34 cellular contexts compared by ENCODE assay signal in genomic region chr3:131194816-131195215, GRCh38.
"Had no signal": no experiment of that assay in that cellular context is flagged by ENCODE, and none has a peak within 500 bp of the region (broad histone marks: within the 10 kb centered on the region; RNA-seq: fewer than 3 reads in every experiment).

No MANE protein-coding gene starts in this region.

- H3K4me3 ChIP-seq: MG63 had no signal

- H3K36me3 ChIP-seq: MG63 had no signal

- H3K27me3 ChIP-seq: MG63 had no signal

- H3K4me2 ChIP-seq: KMS-11 had no signal

- H3K9me3 ChIP-seq: MG63 had no signal

- H3K9ac ChIP-seq: KMS-11 had no signal

- DNase-seq: Karpas-422, Kasumi-1, KG1, MG63, MM.1S, MV-4-11, NCI-H1048, NCI-H1092, NCI-H1092 treated with DMSO at 0.1 percent for 48 hours, NCI-H1105, NCI-H1105 treated with DMSO at 0.1 percent for 48 hours, NCI-H1417, NCI-H1417 treated with DMSO at 0.1 percent for 48 hours, NCI-H1436, NCI-H1436 treated with DMSO at 0.1 percent for 48 hours, NCI-H146, NCI-H1694, NCI-H1694 treated with DMSO at 0.1 percent for 48 hours, NCI-H187, NCI-H187 treated with DMSO at 0.1 percent for 48 hours, NCI-H1930, NCI-H2029, NCI-H2029 treated with DMSO at 0.1 percent for 48 hours, NCI-H2081, NCI-H2081 treated with DMSO at 0.1 percent for 48 hours, NCI-H2107, NCI-H2171, NCI-H2171 treated with DMSO at 0.1 percent for 48 hours, NCI-H2227 treated with DMSO at 0.1 percent for 48 hours, NCI-H226, NCI-H345, NCI-H446, NCI-H446 treated with DMSO at 0.1 percent for 48 hours had no signal

- H3K27ac ChIP-seq: KMS-11 had no signal
